In genomic region chr7:44490351-44491200, GRCh38 we compare ENCODE assay signal across 1 cellular context.
TF ChIP-seq lines count a peak whose summit lies in the region.

Gene NUDCD3 (minus strand): TSS chr7:44490658. CDS start chr7:44490600, 58 bp downstream.

TF ChIP-seq in K562, 482 proteins besides CTCF, POLR2A, EP300 and RAD21 (continued from another document and continues in another):
- TF ChIP-seq ARID4B (CRISPR knock-in tag; IDR thresholded peaks at IDR 0.05), result peak; percentile 91
- peak; percentile 75; the same call in 1 of the 2 replicates for TF ChIP-seq GTF2E2 (tag; IDR thresholded peaks at IDR 0.05)
- TF ChIP-seq ZNF511 (CRISPR knock-in tag; IDR thresholded peaks at IDR 0.05), result peak; percentile 66
- 0 out of 2 replicates have a peak, but pooled peaks have one; percentile 32 for TF ChIP-seq GTF2F1 (IDR thresholded peaks at IDR 0.05; ENCODE audit: low read depth, low read length)
- TF ChIP-seq DPF2 (IDR thresholded peaks at IDR 0.05), result peak; percentile 41; the same call in 1 of the 2 replicates
- no peak for TF ChIP-seq NELFE (IDR thresholded peaks at IDR 0.05; ENCODE audit: insufficient read depth, insufficient read length)
- peak; percentile 43 for TF ChIP-seq SMAD1 (IDR thresholded peaks at IDR 0.05; ENCODE audit: low read depth, low read length, partially characterized antibody)
- TF ChIP-seq CGGBP1 (CRISPR knock-in tag; IDR thresholded peaks at IDR 0.05), result 0 out of 2 replicates have a peak, but pooled peaks have one; percentile 35
- TF ChIP-seq ZNF143 (CRISPR knock-in tag; IDR thresholded peaks at IDR 0.05), result 0 out of 2 replicates have a peak, but pooled peaks have one; percentile 42
- peak; percentile 93 for TF ChIP-seq POLR2G (IDR thresholded peaks at IDR 0.05; ENCODE audit: low read depth, low read length)
- peak; percentile 62 for TF ChIP-seq HMGN3 (IDR thresholded peaks at IDR 0.05; ENCODE audit: borderline replicate concordance, extremely low read depth, insufficient read length, low read depth, low read length)
- TF ChIP-seq E2F3 (CRISPR knock-in tag; IDR thresholded peaks at IDR 0.05), result peak; percentile 79; the same call in 1 of the 2 replicates
- peak; percentile 53 to 92; a peak in 2 of 4 replicates for TF ChIP-seq SIN3A (IDR thresholded peaks at IDR 0.05; ENCODE audit: borderline replicate concordance in 2 of 2, control insufficient read depth in 1 of 2, low read depth in 2 of 2, low read length in 2 of 2)
- peak; percentile 71 for TF ChIP-seq KDM5B (IDR thresholded peaks at IDR 0.05; ENCODE audit: insufficient replicate concordance, low read depth, low read length)
- peak; percentile 71; the same call in 1 of the 2 replicates for TF ChIP-seq GTF2A2 (tag; IDR thresholded peaks at IDR 0.05)
- peak; percentile 93 for TF ChIP-seq NKRF (IDR thresholded peaks at IDR 0.05; ENCODE audit: borderline replicate concordance)
- no peak for TF ChIP-seq ZKSCAN8 (CRISPR knock-in tag; IDR thresholded peaks at IDR 0.05)
- TF ChIP-seq FOXK1 (CRISPR knock-in tag; IDR thresholded peaks at IDR 0.05; ENCODE audit: borderline replicate concordance), result peak; percentile 88; the same call in 1 of the 2 replicates
- 0 out of 2 replicates have a peak, but pooled peaks have one; percentile 27 for TF ChIP-seq SMARCA4 (IDR thresholded peaks at IDR 0.05)
- peak; percentile 65 to 74 for TF ChIP-seq NRF1 (conservative IDR thresholded peaks at IDR 0.05 in 1 of 2, IDR thresholded peaks at IDR 0.05 in 1 of 2)
- peak; percentile 98 for TF ChIP-seq NCOA1 (IDR thresholded peaks at IDR 0.05; ENCODE audit: low read depth)
- TF ChIP-seq SPI1 (IDR thresholded peaks at IDR 0.05; ENCODE audit: borderline replicate concordance, low read depth, low read length), result no peak
- no peak for TF ChIP-seq ILK (tag; IDR thresholded peaks at IDR 0.05; ENCODE audit: borderline replicate concordance, low read depth)
- TF ChIP-seq RB1 (IDR thresholded peaks at IDR 0.05; ENCODE audit: low read depth), result peak; percentile 91
- TF ChIP-seq NR2C2 (CRISPR knock-in tag; IDR thresholded peaks at IDR 0.05), result peak; percentile 69
- TF ChIP-seq NR2C2 (tag; IDR thresholded peaks at IDR 0.05), result peak; percentile 88
- no peak for TF ChIP-seq ZFPM2 (CRISPR knock-in tag; IDR thresholded peaks at IDR 0.05)
- peak; percentile 77 for TF ChIP-seq TAF1 (IDR thresholded peaks at IDR 0.05; ENCODE audit: control insufficient read depth, extremely low read depth, insufficient read depth, low read length, severe bottlenecking)
- no peak for TF ChIP-seq KDM1A (IDR thresholded peaks at IDR 0.05)
- peak; percentile 43 to 58; a peak in 3 of 4 replicates for TF ChIP-seq SIX5 (IDR thresholded peaks at IDR 0.05; ENCODE audit: borderline replicate concordance in 1 of 2, insufficient read depth in 1 of 2, low read depth in 1 of 2, low read length in 2 of 2)
- peak; percentile 67 for TF ChIP-seq ASH1L (IDR thresholded peaks at IDR 0.05; ENCODE audit: borderline replicate concordance, low read depth, partially characterized antibody)
- TF ChIP-seq VEZF1 (CRISPR knock-in tag; IDR thresholded peaks at IDR 0.05), result peak; percentile 70
- peak; percentile 85; the same call in 1 of the 2 replicates for TF ChIP-seq ZNF584 (CRISPR knock-in tag; IDR thresholded peaks at IDR 0.05; ENCODE audit: low read depth)
- no peak for TF ChIP-seq RFX1 (IDR thresholded peaks at IDR 0.05)
- TF ChIP-seq USF2 (CRISPR knock-in tag; IDR thresholded peaks at IDR 0.05), result peak; percentile 95
- TF ChIP-seq ZNF175 (CRISPR knock-in tag; IDR thresholded peaks at IDR 0.05; ENCODE audit: low read depth), result peak; percentile 73
- TF ChIP-seq SMARCE1 (IDR thresholded peaks at IDR 0.05), result peak; percentile 61; the same call in 1 of the 2 replicates
- peak; percentile 75; the same call in 1 of the 2 replicates for TF ChIP-seq HDAC8 (tag; IDR thresholded peaks at IDR 0.05)
- TF ChIP-seq HOXB6 (CRISPR knock-in tag; IDR thresholded peaks at IDR 0.05; ENCODE audit: borderline replicate concordance), result no peak
- peak; percentile 93 for TF ChIP-seq SMAD4 (CRISPR knock-in tag; conservative IDR thresholded peaks at IDR 0.05)
- peak; percentile 54; the same call in 1 of the 2 replicates for TF ChIP-seq ZNF311 (CRISPR knock-in tag; IDR thresholded peaks at IDR 0.05)
- TF ChIP-seq MYBL2 (IDR thresholded peaks at IDR 0.05; ENCODE audit: low read depth), result peak; percentile 59; the same call in 1 of the 2 replicates
- TF ChIP-seq MYBL2 (CRISPR knock-in tag; IDR thresholded peaks at IDR 0.05; ENCODE audit: borderline replicate concordance), result no peak
- no peak; the same call in 1 of the 2 replicates for TF ChIP-seq ARID3B (CRISPR knock-in tag; IDR thresholded peaks at IDR 0.05; ENCODE audit: borderline replicate concordance)
- peak; percentile 69; the same call in 1 of the 2 replicates for TF ChIP-seq ERF (CRISPR knock-in tag; IDR thresholded peaks at IDR 0.05)
- 0 out of 2 replicates have a peak, but pooled peaks have one; percentile 10 for TF ChIP-seq OTX1 (CRISPR knock-in tag; IDR thresholded peaks at IDR 0.05)
- peak; percentile 65; the same call in 1 of the 2 replicates for TF ChIP-seq PKNOX1 (IDR thresholded peaks at IDR 0.05)
- no peak for TF ChIP-seq STAT6 (CRISPR knock-in tag; IDR thresholded peaks at IDR 0.05)
- TF ChIP-seq THAP7 (CRISPR knock-in tag; IDR thresholded peaks at IDR 0.05), result peak; percentile 57; the same call in 1 of the 2 replicates
